7 cellular contexts compared by ENCODE assay signal in the genomic region with DNA sequence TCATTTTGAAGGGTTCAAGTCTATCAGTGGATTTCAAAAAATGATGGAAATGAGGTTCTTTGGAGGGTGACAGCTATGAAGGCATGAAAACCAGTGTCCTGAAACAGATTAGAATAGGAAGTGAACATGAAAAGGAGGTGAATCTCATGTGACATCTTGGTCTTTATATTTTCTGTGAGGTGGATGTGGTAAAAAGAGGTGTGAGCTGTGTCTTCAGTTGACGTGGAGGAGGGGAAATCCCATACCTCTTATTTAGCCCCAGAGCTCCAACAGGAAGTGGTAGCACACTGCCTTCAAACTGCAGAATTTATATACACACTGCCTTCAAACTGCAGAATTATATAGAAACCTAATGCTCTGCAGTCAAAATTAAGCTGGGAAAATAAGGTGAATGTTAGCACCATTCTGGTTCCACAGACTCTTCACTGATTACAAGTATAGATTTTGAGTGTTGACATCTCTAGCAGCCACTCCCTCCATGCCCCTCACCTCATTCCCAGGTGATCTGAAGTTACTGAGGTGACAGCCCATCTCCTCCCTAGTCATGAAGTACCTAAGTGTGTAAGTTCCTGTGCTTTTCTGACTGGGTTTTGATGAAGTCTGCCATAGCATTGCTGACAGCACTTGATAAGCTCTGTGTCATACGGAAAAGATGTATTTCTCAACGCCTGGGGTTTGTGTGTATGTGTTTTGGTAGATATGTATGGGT. TPM values are rescaled to one million over a fixed set of nuclear protein-coding genes. Genes with fewer than 3 reads are reported as not detected.
DNase-seq lines count a peak whose midpoint lies in the region; ATAC-seq and TF ChIP-seq lines count a peak whose summit lies in the region.

No MANE protein-coding gene starts in this region.

- H3K9me3 Mint-ChIP-seq in neural crest cell, result no peaks in the 10 kb centered on the region

- peak overlapping the region; percentile 59 for H3K4me3 Mint-ChIP-seq in neural crest cell

- ATAC-seq in GM19467 (IDR thresholded peaks at IDR 0.05; ENCODE audit: unreplicated experiment), result peak; percentile 46

- no peak overlapping the region for H3K27ac Mint-ChIP-seq in neural crest cell (ENCODE audit: unreplicated experiment)

- peak overlapping the region; percentile 62 for H3K27ac ChIP-seq in HL-60 (replicated peaks)

- no peaks in the 10 kb centered on the region for H3K27me3 ChIP-seq in HL-60 (ENCODE audit: insufficient read depth, poor library complexity, severe bottlenecking)

- H3K36me3 Mint-ChIP-seq in neural crest cell (ENCODE audit: low read depth), result no peaks in the 10 kb centered on the region

- no peak for TF ChIP-seq CTCF in HL-60 (IDR thresholded peaks at IDR 0.05; ENCODE audit: insufficient read depth, low read length)
- TF ChIP-seq CTCF in neural crest cell (conservative IDR thresholded peaks at IDR 0.05), result no peak

- DNase-seq in HL-60 (ENCODE audit: low read depth in 1 of 2, low spot score in 1 of 2) (peak in 1 of 2 experiments; percentile 43), activated T-helper 1 cell treated with Interleukin-2 at 50 U/mL for 16 hours (ENCODE audit: low read depth) (peak; percentile 15), neural crest cell (ENCODE audit: low read depth, low spot score) (no peak), mesenteric fat pad (ENCODE audit: low spot score) (no peak), 8988T (no peak), iPS-NIHi7 (ENCODE audit: extremely low spot score) (no peak)

- no peaks in the 10 kb centered on the region for H3K27me3 Mint-ChIP-seq in neural crest cell (ENCODE audit: low read depth)

- H3K4me1 Mint-ChIP-seq in neural crest cell, result peaks cover 74% of the 10 kb centered on the region

- H3K4me3 ChIP-seq in HL-60 (replicated peaks; ENCODE audit: insufficient read depth, low read length), result no peak overlapping the region

RNA-seq across cellular contexts. Expression of gene RAB8B, which starts 2.6 kb away (rescaled TPM):
- total RNA-seq in neural crest cell, result 51.0 and 58.4 TPM in 2 replicates
- total RNA-seq in mesenteric fat pad, result 46.8 TPM

RNA-seq across cellular contexts. Expression of gene RPS27L, which starts 34.8 kb away (rescaled TPM):
- total RNA-seq in neural crest cell (85.2 and 86.6 TPM in 2 replicates), mesenteric fat pad (158 TPM)
